ENCODE assay signal across 13 cellular contexts in genomic region chr6:138953451-138953850, GRCh38. TPM values are rescaled to one million over a fixed set of nuclear protein-coding genes. Genes with fewer than 3 reads are reported as not detected.
DNase-seq lines count a peak whose midpoint lies in the region; ATAC-seq and TF ChIP-seq lines count a peak whose summit lies in the region.
"Had no signal": no experiment of that assay in that cellular context is flagged by ENCODE, and none has a peak within 500 bp of the region (broad histone marks: within the 10 kb centered on the region; RNA-seq: fewer than 3 reads in every experiment).

No MANE protein-coding gene starts in this region.

- no peak overlapping the region for H3K4me3 Mint-ChIP-seq in T-helper 17 cell

- TF ChIP-seq POLR2A in prostate gland (IDR thresholded peaks at IDR 0.05) = no peak

- no peak overlapping the region for H3K27ac ChIP-seq in prostate gland
- H3K27ac ChIP-seq: hepatocyte had no signal

- no peaks in the 10 kb centered on the region for H3K4me1 ChIP-seq in prostate gland (replicated peaks)

- no peaks in the 10 kb centered on the region for H3K36me3 Mint-ChIP-seq in T-helper 17 cell (ENCODE audit: low read depth)

- WGBS in prostate gland = 0% methylated on average over 1 of the region's 1 CpG

- ATAC-seq in GM18870 (IDR thresholded peaks at IDR 0.05; ENCODE audit: unreplicated experiment) (peak; percentile 47), T-helper 17 cell (no peak), HG03280 (IDR thresholded peaks at IDR 0.05; ENCODE audit: unreplicated experiment) (no peak), GM21360 (IDR thresholded peaks at IDR 0.05; ENCODE audit: unreplicated experiment) (no peak), HG02981 (IDR thresholded peaks at IDR 0.05; ENCODE audit: unreplicated experiment) (no peak)

- H3K4me3 ChIP-seq in fibroblast of the aortic adventitia (ENCODE audit: low read depth, low read length) (no peak overlapping the region), prostate gland (no peak overlapping the region)
- H3K4me3 ChIP-seq: hepatocyte had no signal

- peaks cover 43% of the 10 kb centered on the region for H3K4me1 Mint-ChIP-seq in T-helper 17 cell

- no peaks in the 10 kb centered on the region for H3K36me3 ChIP-seq in prostate gland

- TF ChIP-seq CTCF in fibroblast of the aortic adventitia (IDR thresholded peaks at IDR 0.05; ENCODE audit: insufficient read depth, low read length) (no peak), prostate gland (IDR thresholded peaks at IDR 0.05) (no peak)

- no peaks in the 10 kb centered on the region for H3K27me3 ChIP-seq in prostate gland (replicated peaks; ENCODE audit: insufficient read depth)
- H3K27me3 ChIP-seq: hepatocyte had no signal

- H3K27me3 Mint-ChIP-seq in T-helper 17 cell = no peaks in the 10 kb centered on the region
- H3K27me3 Mint-ChIP-seq: CD4-positive, CD25-positive, alpha-beta regulatory T cell had no signal

- H3K9me3 ChIP-seq in T-helper 17 cell (ENCODE audit: control insufficient read depth, low read length, poor library complexity, severe bottlenecking) (no peaks in the 10 kb centered on the region), prostate gland (no peaks in the 10 kb centered on the region)

- peak overlapping the region; percentile 57 for H3K27ac Mint-ChIP-seq in T-helper 17 cell
- H3K27ac Mint-ChIP-seq: CD4-positive, CD25-positive, alpha-beta regulatory T cell had no signal

- peak; percentile 14 for DNase-seq in AG20443 (ENCODE audit: low spot score)
- DNase-seq in T-helper 17 cell = no peak
- peak; percentile 18 for DNase-seq in fibroblast of the aortic adventitia (ENCODE audit: low read depth)
- no peak for DNase-seq in prostate gland (ENCODE audit: low spot score)
- DNase-seq: activated T-cell treated with anti-CD3 and anti-CD28 coated beads, Interleukin-2, amount 50 U/mL, for 1 hour; CD4-positive, CD25-positive, alpha-beta regulatory T cell; NCI-H1694 treated with DMSO at 0.1 percent for 48 hours; substantia nigra had no signal

- intact Hi-C loops in prostate gland (cut with DNase I) = no loop called here

RNA-seq across cellular contexts. Expression of gene REPS1, which starts 34.6 kb away (rescaled TPM):
- total RNA-seq in T-helper 17 cell = 10 to 100 TPM; 73.4 to 88.6 TPM
- 34.9 and 42.6 TPM in 2 replicates for total RNA-seq in fibroblast of the aortic adventitia (ENCODE audit: low replicate concordance)
- 10 to 100 TPM; 38.6 to 97.1 TPM for total RNA-seq in prostate gland

Comparison
In these comparisons a context has a peak if more than half of its experiments do, and no peak if none do; other contexts are left out.
1. DNase-seq: peak in AG20443 (single experiment) and fibroblast of the aortic adventitia (single experiment); none in T-helper 17 cell (0 of 3) and prostate gland (single experiment).